In the genomic region with DNA sequence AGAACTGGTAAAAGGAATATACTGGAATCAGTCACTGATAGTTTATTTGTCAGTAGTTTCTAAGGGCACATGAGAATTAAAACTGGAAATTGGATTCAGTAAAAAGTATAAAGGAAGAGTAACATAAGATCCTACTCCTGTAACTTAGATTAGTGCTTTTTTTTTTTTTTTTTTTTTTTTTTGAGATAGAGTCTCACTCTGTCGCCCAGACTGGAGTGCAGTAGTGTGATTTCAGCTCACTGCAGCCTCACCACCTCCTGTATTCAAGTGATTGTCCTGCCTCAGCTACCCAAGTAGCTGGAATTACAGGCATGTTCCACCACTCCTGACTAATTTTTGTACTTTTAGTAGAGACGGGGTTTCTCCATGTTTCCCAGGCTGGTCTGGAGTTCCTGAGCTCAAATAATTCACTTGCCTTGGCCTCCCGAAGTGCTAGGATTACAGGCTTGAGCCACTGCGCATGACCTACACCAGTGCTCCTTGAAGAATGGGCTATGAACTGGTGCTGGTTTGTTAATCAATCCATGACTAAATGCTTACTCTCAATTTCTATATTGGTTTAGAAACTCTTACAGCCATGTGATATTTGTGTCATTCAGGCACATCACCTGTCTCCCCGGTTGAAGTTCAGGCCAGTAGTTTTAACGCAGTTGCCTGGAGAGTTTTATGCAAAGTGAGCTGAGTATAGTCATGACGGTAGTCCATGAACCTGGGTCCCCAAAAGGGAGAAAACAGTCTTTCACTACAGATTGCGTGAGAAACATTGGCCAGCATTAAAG, we compare ENCODE assay signal across 10 cellular contexts.
DNase-seq lines count a peak whose midpoint lies in the region; ATAC-seq lines count a peak whose summit lies in the region.
"Had no signal": no experiment of that assay in that cellular context is flagged by ENCODE, and none has a peak within 500 bp of the region (broad histone marks: within the 10 kb centered on the region; RNA-seq: fewer than 3 reads in every experiment).

No MANE protein-coding gene starts in this region.

- H3K4me3 ChIP-seq in SJCRH30 = no peak overlapping the region
- H3K4me3 ChIP-seq: skin epidermis had no signal

- peak overlapping the region; percentile 33 for H3K27ac Mint-ChIP-seq in activated naive CD4-positive, alpha-beta T cell treated with anti-CD3 and anti-CD28 coated beads, Interleukin-2, amount 50 U/mL, for 24 hours
- no peak overlapping the region for H3K27ac Mint-ChIP-seq in stimulated activated effector memory CD8-positive, alpha-beta T cell treated with anti-CD3 and anti-CD28 coated beads, Interleukin-12 subunit alpha, Interleukin-12 subunit beta, amount 100 ng/mL, for 72 hours

- H3K4me1 Mint-ChIP-seq in activated naive CD4-positive, alpha-beta T cell treated with anti-CD3 and anti-CD28 coated beads, Interleukin-2, amount 50 U/mL, for 24 hours = peaks cover 43% of the 10 kb centered on the region
- H3K4me1 Mint-ChIP-seq in stimulated activated effector memory CD8-positive, alpha-beta T cell treated with anti-CD3 and anti-CD28 coated beads, Interleukin-12 subunit alpha, Interleukin-12 subunit beta, amount 100 ng/mL, for 72 hours = peaks cover 28% of the 10 kb centered on the region

- no peak for DNase-seq in activated naive CD4-positive, alpha-beta T cell treated with Interleukin-2 at 50 U/mL for 16 hours
- DNase-seq in stimulated activated effector memory CD8-positive, alpha-beta T cell treated with anti-CD3 and anti-CD28 coated beads, Interleukin-12 subunit alpha, Interleukin-12 subunit beta, amount 100 ng/mL, for 72 hours (ENCODE audit: low spot score in 2 of 2) = no peak
- DNase-seq in cerebellum (ENCODE audit: low spot score) = no peak
- DNase-seq in SW 1271 (lab: John Stamatoyannopoulos, UW) = no peak
- DNase-seq in SJCRH30 = no peak
- DNase-seq: activated CD4-positive, alpha-beta T cell treated with anti-CD3 and anti-CD28 coated beads, Interleukin-2, amount 50 U/mL, for 48 hours had no signal

- no peaks in the 10 kb centered on the region for H3K27me3 ChIP-seq in SJCRH30

- no peaks in the 10 kb centered on the region for H3K4me1 ChIP-seq in SJCRH30

- peaks cover 22% of the 10 kb centered on the region for H3K36me3 ChIP-seq in SJCRH30

- no peak overlapping the region for H3K4me3 Mint-ChIP-seq in activated naive CD4-positive, alpha-beta T cell treated with anti-CD3 and anti-CD28 coated beads, Interleukin-2, amount 50 U/mL, for 24 hours
- no peak overlapping the region for H3K4me3 Mint-ChIP-seq in stimulated activated effector memory CD8-positive, alpha-beta T cell treated with anti-CD3 and anti-CD28 coated beads, Interleukin-12 subunit alpha, Interleukin-12 subunit beta, amount 100 ng/mL, for 72 hours

- no peaks in the 10 kb centered on the region for H3K9me3 Mint-ChIP-seq in activated naive CD4-positive, alpha-beta T cell treated with anti-CD3 and anti-CD28 coated beads, Interleukin-2, amount 50 U/mL, for 24 hours
- no peaks in the 10 kb centered on the region for H3K9me3 Mint-ChIP-seq in stimulated activated effector memory CD8-positive, alpha-beta T cell treated with anti-CD3 and anti-CD28 coated beads, Interleukin-12 subunit alpha, Interleukin-12 subunit beta, amount 100 ng/mL, for 72 hours

- no peak overlapping the region for H3K27ac ChIP-seq in SJCRH30
- H3K27ac ChIP-seq: skin epidermis had no signal

- H3K36me3 Mint-ChIP-seq in activated naive CD4-positive, alpha-beta T cell treated with anti-CD3 and anti-CD28 coated beads, Interleukin-2, amount 50 U/mL, for 24 hours = peaks cover 10% of the 10 kb centered on the region
- H3K36me3 Mint-ChIP-seq in stimulated activated effector memory CD8-positive, alpha-beta T cell treated with anti-CD3 and anti-CD28 coated beads, Interleukin-12 subunit alpha, Interleukin-12 subunit beta, amount 100 ng/mL, for 72 hours = peaks cover 19% of the 10 kb centered on the region

- H3K27me3 Mint-ChIP-seq in activated naive CD4-positive, alpha-beta T cell treated with anti-CD3 and anti-CD28 coated beads, Interleukin-2, amount 50 U/mL, for 24 hours = no peaks in the 10 kb centered on the region

- H3K9me3 ChIP-seq in SJCRH30 (replicated peaks) = no peaks in the 10 kb centered on the region

- peak; percentile 96 for ATAC-seq in GM21723 (IDR thresholded peaks at IDR 0.05; ENCODE audit: unreplicated experiment)
- peak; percentile 97 for ATAC-seq in HG03354 (IDR thresholded peaks at IDR 0.05; ENCODE audit: poor library complexity, severe bottlenecking, unreplicated experiment)
- ATAC-seq in stimulated activated effector memory CD8-positive, alpha-beta T cell treated with anti-CD3 and anti-CD28 coated beads, Interleukin-12 subunit alpha, Interleukin-12 subunit beta, amount 100 ng/mL, for 72 hours = peak; percentile 55
